In the genomic region with DNA sequence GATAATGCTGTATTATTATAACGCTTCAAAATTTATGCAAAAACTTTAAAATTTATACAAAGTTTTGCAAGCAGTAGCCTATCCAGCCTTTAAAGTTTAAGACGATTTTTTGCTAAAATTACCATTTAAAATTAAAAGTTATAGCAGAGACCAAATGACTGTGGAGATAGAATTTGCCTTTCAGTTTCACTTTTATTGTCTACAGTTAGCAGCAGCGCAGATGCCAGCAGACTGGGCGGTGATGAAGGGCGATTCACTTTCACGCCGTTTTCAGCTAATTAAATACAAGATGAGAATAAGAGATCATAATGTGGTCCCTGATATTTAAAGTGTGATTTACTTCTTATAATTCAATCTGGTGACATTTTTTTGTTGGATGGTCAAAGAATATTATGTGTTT, we compare ENCODE assay signal across 9 cellular contexts.
DNase-seq lines count a peak whose midpoint lies in the region; ATAC-seq lines count a peak whose summit lies in the region.
"Had no signal": no experiment of that assay in that cellular context is flagged by ENCODE, and none has a peak within 500 bp of the region (broad histone marks: within the 10 kb centered on the region; RNA-seq: fewer than 3 reads in every experiment).

No MANE protein-coding gene starts in this region.

- H4K8ac ChIP-seq in neuronal stem cell (ENCODE audit: low read depth, low read length): no peak overlapping the region

- H3K18ac ChIP-seq in neuronal stem cell (ENCODE audit: low read length): no peak overlapping the region

- DNase-seq in activated CD4-positive, alpha-beta T cell treated with anti-CD3 and anti-CD28 coated beads for 48 hours: peak; percentile 3
- no peak for DNase-seq in activated CD4-positive, alpha-beta T cell treated with anti-CD3 and anti-CD28 coated beads for 1 hour
- no peak for DNase-seq in T-helper 2 cell treated with Interferon-gamma antibody and Interleukin-4, amounts not matched to agents 5 μg/mL and 100 μg/mL, for 36 hours (ENCODE audit: low spot score)
- DNase-seq in neuronal stem cell (ENCODE audit: low spot score): no peak
- DNase-seq in NCI-H82 treated with DMSO at 0.1 percent for 48 hours (lab: John Stamatoyannopoulos, UW; ENCODE audit: unreplicated experiment): no peak
- DNase-seq in T-helper 17 cell: no peak

- H2AFZ ChIP-seq in neuronal stem cell (ENCODE audit: low read length): peak overlapping the region; percentile 54

- H2BK15ac ChIP-seq in neuronal stem cell (ENCODE audit: low read length): no peak overlapping the region

- H2AK5ac ChIP-seq in neuronal stem cell (ENCODE audit: low read depth, low read length): no peak overlapping the region

- H4K91ac ChIP-seq in neuronal stem cell (ENCODE audit: low read depth, low read length, poor library complexity): no peak overlapping the region

- no peaks in the 10 kb centered on the region for H3K36me3 ChIP-seq in neuronal stem cell (replicated peaks in 1 of 2; ENCODE audit: control insufficient read depth in 2 of 2, insufficient read depth in 2 of 2, low read length in 2 of 2)

- peaks cover 5% of the 10 kb centered on the region for H3K4me1 Mint-ChIP-seq in T-helper 2 cell treated with Interferon-gamma antibody and Interleukin-4, amounts not matched to agents 5 μg/mL and 100 μg/mL, for 36 hours (ENCODE audit: low read depth)
- no peaks in the 10 kb centered on the region for H3K4me1 Mint-ChIP-seq in T-helper 17 cell

- H3K79me1 ChIP-seq in neuronal stem cell (ENCODE audit: low read depth, low read length): no peaks in the 10 kb centered on the region

- peak overlapping the region; percentile 72 for H3K4me3 Mint-ChIP-seq in T-helper 2 cell treated with Interferon-gamma antibody and Interleukin-4, amounts not matched to agents 5 μg/mL and 100 μg/mL, for 36 hours
- H3K4me3 Mint-ChIP-seq in T-helper 17 cell: no peak overlapping the region

- H3K9ac ChIP-seq in neuronal stem cell (ENCODE audit: low read depth, low read length, poor library complexity): no peak overlapping the region

- no CpG with 5 or more reads among the region's 7 CpGs for WGBS in neuronal stem cell (ENCODE audit: extremely low coverage in 2 of 2, insufficient read length in 2 of 2, insufficient replicate concordance in 1 of 2), 2 donors

- H3K9me3 Mint-ChIP-seq in T-helper 2 cell treated with Interferon-gamma antibody and Interleukin-4, amounts not matched to agents 5 μg/mL and 100 μg/mL, for 36 hours: no peaks in the 10 kb centered on the region

- peak; percentile 67 for ATAC-seq in HG02973 (IDR thresholded peaks at IDR 0.05; ENCODE audit: unreplicated experiment)
- ATAC-seq in GM18511 (IDR thresholded peaks at IDR 0.05; ENCODE audit: unreplicated experiment): no peak
- no peak for ATAC-seq in T-helper 17 cell

- H3K4ac ChIP-seq in neuronal stem cell (ENCODE audit: low read length): no peak overlapping the region

- H3K4me3 ChIP-seq in neuronal stem cell (ENCODE audit: low read length in 2 of 2): no peak overlapping the region

- no peak overlapping the region for H3K14ac ChIP-seq in neuronal stem cell (ENCODE audit: low read length)

- no peak overlapping the region for H3K4me2 ChIP-seq in neuronal stem cell (ENCODE audit: insufficient read depth, low read length, poor library complexity, severe bottlenecking)

- no peak overlapping the region for H2BK120ac ChIP-seq in neuronal stem cell (ENCODE audit: low read depth, low read length)

- no peaks in the 10 kb centered on the region for H3K4me1 ChIP-seq in neuronal stem cell (ENCODE audit: control insufficient read depth in 2 of 2, insufficient read depth in 1 of 2, low read depth in 1 of 2, low read length in 2 of 2)

- peak overlapping the region; percentile 55 for H3K27ac Mint-ChIP-seq in T-helper 2 cell treated with Interferon-gamma antibody and Interleukin-4, amounts not matched to agents 5 μg/mL and 100 μg/mL, for 36 hours
- no peak overlapping the region for H3K27ac Mint-ChIP-seq in T-helper 17 cell

- no peaks in the 10 kb centered on the region for H3K36me3 Mint-ChIP-seq in T-helper 2 cell treated with Interferon-gamma antibody and Interleukin-4, amounts not matched to agents 5 μg/mL and 100 μg/mL, for 36 hours (ENCODE audit: low read depth)
- H3K36me3 Mint-ChIP-seq in T-helper 17 cell (ENCODE audit: low read depth): no peaks in the 10 kb centered on the region

- H2BK5ac ChIP-seq in neuronal stem cell (ENCODE audit: low read length): no peak overlapping the region

- H2BK12ac ChIP-seq in neuronal stem cell (ENCODE audit: low read length): no peak overlapping the region

- no peak overlapping the region for H3K27ac ChIP-seq in neuronal stem cell (replicated peaks; ENCODE audit: low read length)
- H3K27ac ChIP-seq: C4-2B had no signal

- H3K27me3 Mint-ChIP-seq in T-helper 2 cell treated with Interferon-gamma antibody and Interleukin-4, amounts not matched to agents 5 μg/mL and 100 μg/mL, for 36 hours (ENCODE audit: low read depth): no peaks in the 10 kb centered on the region
- no peaks in the 10 kb centered on the region for H3K27me3 Mint-ChIP-seq in T-helper 17 cell

- H3K9me3 ChIP-seq in neuronal stem cell (replicated peaks in 1 of 2; ENCODE audit: control insufficient read depth in 2 of 2, insufficient read depth in 1 of 2, low read depth in 1 of 2, low read length in 2 of 2): no peaks in the 10 kb centered on the region
- H3K9me3 ChIP-seq in T-helper 17 cell (ENCODE audit: control insufficient read depth, low read length, poor library complexity, severe bottlenecking): no peaks in the 10 kb centered on the region

- H3K23ac ChIP-seq in neuronal stem cell (ENCODE audit: low read depth, low read length, poor library complexity): no peak overlapping the region

- H3K27me3 ChIP-seq in neuronal stem cell (ENCODE audit: control insufficient read depth in 3 of 3, insufficient read depth in 3 of 3, low read depth in 1 of 3, low read length in 3 of 3): no peaks in the 10 kb centered on the region
